ENCODE assay signal across 17 cellular contexts in the genomic region with DNA sequence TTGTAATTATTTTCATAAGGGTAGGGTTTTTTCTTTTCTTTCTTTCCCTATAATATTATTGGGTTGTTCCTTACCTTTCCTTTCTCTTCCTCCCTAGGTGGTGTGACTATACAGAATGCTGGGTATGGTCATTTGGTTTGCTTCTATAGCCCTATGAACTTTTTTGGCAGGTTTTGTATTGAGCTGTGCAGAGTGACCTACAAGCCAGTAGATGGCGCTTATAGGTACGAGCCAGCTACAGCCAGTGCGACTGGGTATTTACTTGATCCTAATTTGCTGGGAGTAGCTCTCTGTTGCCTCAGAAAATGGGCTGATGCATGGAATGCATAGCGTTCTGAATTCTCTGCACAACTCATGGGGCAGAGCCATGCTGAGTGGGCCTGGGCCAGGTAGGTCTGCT.
A peak's percentile ranks its signal among the peaks of the same experiment; 100 is the strongest.
DNase-seq lines count a peak whose midpoint lies in the region; ATAC-seq and TF ChIP-seq lines count a peak whose summit lies in the region.
"Had no signal": no experiment of that assay in that cellular context is flagged by ENCODE, and none has a peak within 500 bp of the region (broad histone marks: within the 10 kb centered on the region; RNA-seq: fewer than 3 reads in every experiment).

No MANE protein-coding gene starts in this region.

- H3K4me2 ChIP-seq in KMS-11 = no peak overlapping the region
- H3K4me2 ChIP-seq in mesendoderm (ENCODE audit: low read length) = no peak overlapping the region

- no peaks in the 10 kb centered on the region for H3K36me3 ChIP-seq in KMS-11 (ENCODE audit: insufficient read depth)
- H3K36me3 ChIP-seq in mesendoderm (ENCODE audit: control insufficient read depth, insufficient read depth, low read length) = no peaks in the 10 kb centered on the region

- H3K4me1 ChIP-seq in KMS-11 (ENCODE audit: low read depth, poor library complexity, severe bottlenecking) = no peaks in the 10 kb centered on the region
- no peaks in the 10 kb centered on the region for H3K4me1 ChIP-seq in mesendoderm (ENCODE audit: control insufficient read depth, low read depth, low read length)

- no peak overlapping the region for H3K27ac ChIP-seq in KMS-11
- no peak overlapping the region for H3K27ac ChIP-seq in VCaP
- no peak overlapping the region for H3K27ac ChIP-seq in mesendoderm (ENCODE audit: low read depth, low read length)

- H3K4ac ChIP-seq in mesendoderm (ENCODE audit: low read depth, low read length) = no peak overlapping the region

- in situ Hi-C loops in G401 (cut with HindIII; ENCODE audit: low sequenced_read_pairs) = no loop called here

- no peak overlapping the region for H3K18ac ChIP-seq in mesendoderm (ENCODE audit: low read length)

- no peaks in the 10 kb centered on the region for H4K20me1 ChIP-seq in KMS-11 (ENCODE audit: insufficient read depth)

- DNase-seq in DMS 273 (lab: John Stamatoyannopoulos, UW; ENCODE audit: unreplicated experiment) (peak; percentile 23), DMS 273 treated with DMSO at 0.1 percent for 48 hours (lab: John Stamatoyannopoulos, UW) (no peak), mesendoderm (peak; percentile 23), G401 (ENCODE audit: low spot score) (no peak), foreskin melanocyte (no peak)
- DNase-seq: 8988T; activated naive CD4-positive, alpha-beta T cell treated with Interleukin-2 at 50 U/mL for 16 hours; CD8-positive, alpha-beta memory T cell; GOT3; naive thymus-derived CD8-positive, alpha-beta T cell; NCI-H1417 treated with DMSO at 0.1 percent for 48 hours; NCI-H510A; stimulated activated CD4-positive, alpha-beta T cell treated with anti-CD3 and anti-CD28 coated beads, Interleukin-15, amount 100 ng/mL, for 24 hours; T-cell had no signal

- no peak overlapping the region for H2BK15ac ChIP-seq in mesendoderm (replicated peaks; ENCODE audit: low read depth)

- H2AK5ac ChIP-seq in mesendoderm (ENCODE audit: low read length) = no peak overlapping the region

- H2AFZ ChIP-seq in KMS-11 (ENCODE audit: low read depth) = no peak overlapping the region

- H3K27me3 ChIP-seq in KMS-11 (ENCODE audit: insufficient read depth, low read depth) = no peaks in the 10 kb centered on the region
- no peaks in the 10 kb centered on the region for H3K27me3 ChIP-seq in mesendoderm (ENCODE audit: insufficient read depth, low read length, poor library complexity)

- H3K23ac ChIP-seq in mesendoderm (ENCODE audit: low read length) = no peak overlapping the region

- no peak overlapping the region for H4K8ac ChIP-seq in mesendoderm (ENCODE audit: low read depth, low read length)

- no peak overlapping the region for H3K56ac ChIP-seq in mesendoderm (ENCODE audit: low read length)

- H3K79me2 ChIP-seq in KMS-11 (ENCODE audit: insufficient read depth, low read depth) (no peaks in the 10 kb centered on the region), mesendoderm (ENCODE audit: control insufficient read depth, insufficient read depth, low read length) (no peaks in the 10 kb centered on the region)

- 0 out of 2 replicates have a peak, but pooled peaks have one; percentile 17 for TF ChIP-seq CTCF in KMS-11 (conservative IDR thresholded peaks at IDR 0.05; ENCODE audit: low read depth, low read length)
- peak; percentile 23; the same call in 1 of the 2 replicates for TF ChIP-seq CTCF in VCaP (conservative IDR thresholded peaks at IDR 0.05)

- H3K79me1 ChIP-seq in mesendoderm (ENCODE audit: low read length) = no peaks in the 10 kb centered on the region

- no peak overlapping the region for H3K4me3 ChIP-seq in KMS-11 (IDR thresholded peaks at IDR 0.05; ENCODE audit: insufficient read depth, low read depth, low read length)
- no peak overlapping the region for H3K4me3 ChIP-seq in mesendoderm (ENCODE audit: low read length)

- no peak for ATAC-seq in GM19328 (IDR thresholded peaks at IDR 0.05; ENCODE audit: unreplicated experiment)
- ATAC-seq: naive thymus-derived CD8-positive, alpha-beta T cell; T-cell had no signal

- no peak overlapping the region for H4K5ac ChIP-seq in mesendoderm (ENCODE audit: low read length)

- no peak overlapping the region for H3K9ac ChIP-seq in KMS-11
- H3K9ac ChIP-seq in mesendoderm (ENCODE audit: low read length) = no peak overlapping the region

- no peak overlapping the region for H2BK5ac ChIP-seq in mesendoderm (ENCODE audit: low read length)

- WGBS in mesendoderm (ENCODE audit: extremely low coverage, insufficient coverage, low lambda C conversion rate) = no CpG with 5 or more reads among the region's 4 CpGs

- no peak overlapping the region for H2BK120ac ChIP-seq in mesendoderm (ENCODE audit: low read depth, low read length)

Comparison
In these comparisons a context has a peak if more than half of its experiments do, and no peak if none do; other contexts are left out.
1. DNase-seq: peak in DMS 273 (single experiment) and mesendoderm (single experiment); none in DMS 273 treated with DMSO at 0.1 percent for 48 hours (single experiment), G401 (single experiment) and foreskin melanocyte (single experiment).